In the genomic region with DNA sequence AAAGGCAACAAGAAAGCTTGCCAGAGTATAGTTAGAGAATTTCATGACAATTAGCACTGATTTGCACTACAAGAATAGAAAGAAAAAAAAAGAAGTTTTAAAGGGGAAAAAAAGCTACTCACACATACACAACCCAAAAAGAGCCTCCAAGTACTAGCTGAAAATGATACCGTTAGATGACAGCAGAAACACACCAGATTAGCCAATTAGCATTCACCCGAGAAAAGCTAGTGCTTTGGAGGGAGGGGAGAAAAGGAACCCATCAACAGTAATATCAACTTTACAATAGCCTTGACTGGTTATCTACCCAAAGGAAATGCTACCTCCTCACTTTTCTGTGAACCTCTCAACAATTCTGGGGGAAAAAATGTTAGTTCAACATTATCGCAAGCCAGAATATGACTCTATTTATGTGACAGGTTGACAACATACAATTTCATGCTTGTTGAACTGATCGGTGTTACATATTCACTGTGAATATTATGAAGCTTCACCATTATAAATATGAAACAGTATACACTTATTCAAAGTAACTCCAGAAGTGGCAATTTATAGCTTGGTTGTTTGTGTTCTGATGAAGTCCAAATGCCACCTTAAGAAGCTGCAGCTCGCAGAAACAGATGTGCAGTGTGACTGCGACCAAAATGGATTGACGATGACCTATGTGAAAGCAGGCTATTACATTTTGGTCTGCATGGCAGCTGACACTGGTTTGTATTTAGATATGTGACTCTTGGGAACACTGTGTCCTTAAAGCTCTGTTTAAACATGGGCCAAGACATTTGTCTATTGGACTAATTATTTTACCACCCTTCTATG, we compare ENCODE assay signal across 27 cellular contexts. TPM values are rescaled to one million over a fixed set of nuclear protein-coding genes. Genes with fewer than 3 reads are reported as not detected.
"Had no signal": no experiment of that assay in that cellular context is flagged by ENCODE, and none has a peak within 500 bp of the region (broad histone marks: within the 10 kb centered on the region; RNA-seq: fewer than 3 reads in every experiment).

No MANE protein-coding gene starts in this region.

- H3K9me3 Mint-ChIP-seq: activated CD4-positive, alpha-beta memory T cell treated with anti-CD3 and anti-CD28 coated beads, Interleukin-2, amount 10 ng/mL, durations not matched to agents 7 days and 5 days; activated naive CD8-positive, alpha-beta T cell treated with anti-CD3 and anti-CD28 coated beads, Interleukin-2, amount 50 U/mL, for 24 hours; activated T-helper 1 cell treated with anti-CD3 and anti-CD28 coated beads, Interleukin-12 subunit alpha, Interleukin-12 subunit beta, Interleukin-2, Interleukin-4 antibody, amounts not matched to agents 30 ng/mL and 10 ng/mL and 1 ng/mL, durations not matched to agents 14 hours and 24 hours and 36 hours; effector memory CD8-positive, alpha-beta T cell; neural crest cell; stimulated activated naive CD8-positive, alpha-beta T cell treated with anti-CD3 and anti-CD28 coated beads, Interleukin-15, Interleukin-2, amounts not matched to agents 100 ng/mL and 50 ng/mL, for 24 hours had no signal

- H3K36me3 ChIP-seq: tibial nerve, vagina had no signal

- H3K4me3 ChIP-seq: body of pancreas, dorsolateral prefrontal cortex, SK-N-MC, tibial nerve, vagina had no signal

- H3K27me3 Mint-ChIP-seq: activated CD4-positive, alpha-beta memory T cell treated with anti-CD3 and anti-CD28 coated beads, Interleukin-2, amount 10 ng/mL, durations not matched to agents 7 days and 5 days; activated naive CD8-positive, alpha-beta T cell treated with anti-CD3 and anti-CD28 coated beads, Interleukin-2, amount 50 U/mL, for 24 hours; effector memory CD8-positive, alpha-beta T cell; memory B cell; stimulated activated naive CD8-positive, alpha-beta T cell treated with anti-CD3 and anti-CD28 coated beads, Interleukin-15, Interleukin-2, amounts not matched to agents 100 ng/mL and 50 ng/mL, for 24 hours; T-helper 17 cell had no signal

- H3K9me3 ChIP-seq: body of pancreas, tibial nerve, vagina had no signal

- ATAC-seq: activated naive CD8-positive, alpha-beta T cell treated with anti-CD3 and anti-CD28 coated beads, Interleukin-2, amount 50 U/mL, for 24 hours; effector memory CD8-positive, alpha-beta T cell; esophagus mucosa; T-helper 17 cell had no signal

- H3K36me3 Mint-ChIP-seq: memory B cell had no signal

- DNase-seq: activated CD4-positive, alpha-beta memory T cell treated with anti-CD3 and anti-CD28 coated beads, Interleukin-2, amount 10 ng/mL, durations not matched to agents 7 days and 5 days; activated CD4-positive, alpha-beta T cell treated with anti-CD3 and anti-CD28 coated beads for 48 hours; activated CD4-positive, CD25-positive, alpha-beta regulatory T cell; activated gamma-delta T cell; activated naive CD4-positive, alpha-beta T cell treated with anti-CD3 and anti-CD28 coated beads, Interleukin-2, amount 50 U/mL, for 16 hours; activated naive CD8-positive, alpha-beta T cell treated with anti-CD3 and anti-CD28 coated beads, Interleukin-2, amount 50 U/mL, for 24 hours; activated T-cell treated with anti-CD3 and anti-CD28 coated beads for 4 hours; anterior cingulate cortex; body of pancreas; central memory CD4-positive, alpha-beta T cell; dorsolateral prefrontal cortex; effector memory CD8-positive, alpha-beta T cell; head of caudate nucleus; occipital lobe; posterior cingulate gyrus; stimulated activated CD4-positive, alpha-beta T cell treated with anti-CD3 and anti-CD28 coated beads, Interleukin-12 subunit alpha, Interleukin-12 subunit beta, amount 100 ng/mL, for 4 hours; SW 1271; T-helper 17 cell had no signal

- H3K4me1 ChIP-seq: vagina had no signal

- H3K4me1 Mint-ChIP-seq: activated CD4-positive, alpha-beta memory T cell treated with anti-CD3 and anti-CD28 coated beads, Interleukin-2, amount 10 ng/mL, durations not matched to agents 7 days and 5 days; activated naive CD8-positive, alpha-beta T cell treated with anti-CD3 and anti-CD28 coated beads, Interleukin-2, amount 50 U/mL, for 24 hours; memory B cell; T-helper 17 cell had no signal

- H3K4me3 Mint-ChIP-seq: activated CD4-positive, alpha-beta memory T cell treated with anti-CD3 and anti-CD28 coated beads, Interleukin-2, amount 10 ng/mL, durations not matched to agents 7 days and 5 days; activated naive CD8-positive, alpha-beta T cell treated with anti-CD3 and anti-CD28 coated beads, Interleukin-2, amount 50 U/mL, for 24 hours; activated T-helper 1 cell treated with anti-CD3 and anti-CD28 coated beads, Interleukin-12 subunit alpha, Interleukin-12 subunit beta, Interleukin-2, Interleukin-4 antibody, amounts not matched to agents 30 ng/mL and 10 ng/mL and 1 ng/mL, durations not matched to agents 14 hours and 24 hours and 36 hours; effector memory CD8-positive, alpha-beta T cell; memory B cell; neural crest cell; stimulated activated naive CD8-positive, alpha-beta T cell treated with anti-CD3 and anti-CD28 coated beads, Interleukin-15, Interleukin-2, amounts not matched to agents 100 ng/mL and 50 ng/mL, for 24 hours; T-helper 17 cell had no signal

- H3K27ac ChIP-seq: dorsolateral prefrontal cortex, SK-N-MC, tibial nerve, vagina had no signal

- H3K27me3 ChIP-seq: body of pancreas, dorsolateral prefrontal cortex, tibial nerve, vagina had no signal

- H3K27ac Mint-ChIP-seq: activated CD4-positive, alpha-beta memory T cell treated with anti-CD3 and anti-CD28 coated beads, Interleukin-2, amount 10 ng/mL, durations not matched to agents 7 days and 5 days; activated naive CD8-positive, alpha-beta T cell treated with anti-CD3 and anti-CD28 coated beads, Interleukin-2, amount 50 U/mL, for 24 hours; activated T-helper 1 cell treated with anti-CD3 and anti-CD28 coated beads, Interleukin-12 subunit alpha, Interleukin-12 subunit beta, Interleukin-2, Interleukin-4 antibody, amounts not matched to agents 30 ng/mL and 10 ng/mL and 1 ng/mL, durations not matched to agents 14 hours and 24 hours and 36 hours; effector memory CD8-positive, alpha-beta T cell; memory B cell; stimulated activated naive CD8-positive, alpha-beta T cell treated with anti-CD3 and anti-CD28 coated beads, Interleukin-15, Interleukin-2, amounts not matched to agents 100 ng/mL and 50 ng/mL, for 24 hours; T-helper 17 cell had no signal

RNA-seq across cellular contexts. Expression of a gene that starts 15.9 kb away (rescaled TPM):
- total RNA-seq: activated CD4-positive, alpha-beta memory T cell treated with anti-CD3 and anti-CD28 coated beads, Interleukin-2, amount 10 ng/mL, durations not matched to agents 7 days and 5 days; activated T-helper 1 cell treated with anti-CD3 and anti-CD28 coated beads, Interleukin-12 subunit alpha, Interleukin-12 subunit beta, Interleukin-2, Interleukin-4 antibody, amounts not matched to agents 30 ng/mL and 10 ng/mL and 1 ng/mL, durations not matched to agents 14 hours and 24 hours and 36 hours; endothelial cell of umbilical vein; T-helper 17 cell had no signal
- polyA plus RNA-seq: endothelial cell of umbilical vein had no signal
